In genomic region chr19:55391191-55391670, GRCh38 we compare ENCODE assay signal across 13 cellular contexts. TPM values are rescaled to one million over a fixed set of nuclear protein-coding genes. Genes with fewer than 3 reads are reported as not detected.
DNase-seq lines count a peak whose midpoint lies in the region; ATAC-seq and TF ChIP-seq lines count a peak whose summit lies in the region.
"Had no signal": no experiment of that assay in that cellular context is flagged by ENCODE, and none has a peak within 500 bp of the region (broad histone marks: within the 10 kb centered on the region; RNA-seq: fewer than 3 reads in every experiment).

No MANE protein-coding gene starts in this region.

- H3K79me2 ChIP-seq in mammary epithelial cell (ENCODE audit: insufficient read depth, low read length) = peaks cover 44% of the 10 kb centered on the region

- H3K9me3 Mint-ChIP-seq in MCF 10A (ENCODE audit: unreplicated experiment) = no peaks in the 10 kb centered on the region
- no peaks in the 10 kb centered on the region for H3K9me3 Mint-ChIP-seq in stimulated activated effector memory CD8-positive, alpha-beta T cell treated with anti-CD3 and anti-CD28 coated beads, Interleukin-12 subunit alpha, Interleukin-12 subunit beta, amount 100 ng/mL, for 72 hours

- H3K27ac ChIP-seq in mammary epithelial cell (ENCODE audit: insufficient read depth, low read depth, low read length) = no peak overlapping the region
- H3K27ac ChIP-seq: epithelial cell of prostate, heart right ventricle, right atrium auricular region had no signal

- H2AFZ ChIP-seq in mammary epithelial cell (ENCODE audit: low read depth, low read length) = no peak overlapping the region

- intact Hi-C loops in MCF 10A (cut with micrococcal nuclease) = no loop called here
- intact Hi-C loops in mammary epithelial cell (cut with micrococcal nuclease) = no loop called here
- intact Hi-C loops in sciatic nerve (cut with DNase I) = no loop called here

- peak overlapping the region; percentile 32 for H3K27ac Mint-ChIP-seq in MCF 10A (ENCODE audit: low read depth, unreplicated experiment)
- H3K27ac Mint-ChIP-seq in stimulated activated effector memory CD8-positive, alpha-beta T cell treated with anti-CD3 and anti-CD28 coated beads, Interleukin-12 subunit alpha, Interleukin-12 subunit beta, amount 100 ng/mL, for 72 hours = peak overlapping the region; percentile 100

- TF ChIP-seq CTCF in MCF 10A (IDR thresholded peaks at IDR 0.05; ENCODE audit: unreplicated experiment) = no peak
- TF ChIP-seq CTCF in mammary epithelial cell (conservative IDR thresholded peaks at IDR 0.05 in 1 of 2, IDR thresholded peaks at IDR 0.05 in 1 of 2; ENCODE audit: extremely low read depth in 1 of 2, insufficient read depth in 1 of 2, low read depth in 1 of 2, low read length in 2 of 2) = no peak

- DNase-seq in MCF 10A (ENCODE audit: unreplicated experiment) (peak; percentile 47), mammary epithelial cell (no peak), sciatic nerve (ENCODE audit: low spot score) (no peak)
- no peak for DNase-seq in stimulated activated effector memory CD8-positive, alpha-beta T cell treated with anti-CD3 and anti-CD28 coated beads, Interleukin-12 subunit alpha, Interleukin-12 subunit beta, amount 100 ng/mL, for 72 hours (ENCODE audit: low spot score in 2 of 2)
- DNase-seq: cerebellar nuclear complex; heart right ventricle; kidney glomerular epithelial cell; stimulated activated CD4-positive, alpha-beta T cell treated with anti-CD3 and anti-CD28 coated beads, Interleukin-4, amount 100 ng/mL, for 4 hours; stimulated activated naive CD4-positive, alpha-beta T cell had no signal

- H3K27me3 Mint-ChIP-seq in MCF 10A (ENCODE audit: insufficient read depth, unreplicated experiment) = no peaks in the 10 kb centered on the region

- peak; percentile 50; the same call in 1 of the 2 replicates for TF ChIP-seq POLR2A in Raji (IDR thresholded peaks at IDR 0.05; ENCODE audit: insufficient read depth, low read depth, low read length)

- WGBS in mammary epithelial cell (ENCODE audit: low coverage, missing lambda C conversion rate) = 89% methylated on average over 11 of the region's 12 CpGs

- dilution Hi-C loops in mammary epithelial cell (cut with HindIII; ENCODE audit: low sequenced_read_pairs) = no loop called here

- CTCF ChIA-PET in MCF 10A (lab: Yijun Ruan, JAX) = interaction anchor here (0.6 to 3.2 kb wide), 5 partner anchors 27 to 1673 kb away, joined by 3 to 21 read pairs (median 3); no protein-coding TSS in a partner anchor
- CTCF ChIA-PET in mammary epithelial cell (lab: Charles Lee; ENCODE audit: low non-redundant PET) = no interaction called here

- H3K36me3 ChIP-seq in mammary epithelial cell (ENCODE audit: insufficient read depth, low read length) = peaks cover 16% of the 10 kb centered on the region

- H3K27me3 ChIP-seq in mammary epithelial cell (ENCODE audit: insufficient read depth, low read length) = no peaks in the 10 kb centered on the region
- H3K27me3 ChIP-seq: heart right ventricle, right atrium auricular region had no signal

- H3K4me3 Mint-ChIP-seq in MCF 10A (ENCODE audit: unreplicated experiment) = no peak overlapping the region
- no peak overlapping the region for H3K4me3 Mint-ChIP-seq in stimulated activated effector memory CD8-positive, alpha-beta T cell treated with anti-CD3 and anti-CD28 coated beads, Interleukin-12 subunit alpha, Interleukin-12 subunit beta, amount 100 ng/mL, for 72 hours

- H3K36me3 Mint-ChIP-seq in MCF 10A (ENCODE audit: insufficient read depth, unreplicated experiment) = peaks cover 64% of the 10 kb centered on the region
- peaks cover 72% of the 10 kb centered on the region for H3K36me3 Mint-ChIP-seq in stimulated activated effector memory CD8-positive, alpha-beta T cell treated with anti-CD3 and anti-CD28 coated beads, Interleukin-12 subunit alpha, Interleukin-12 subunit beta, amount 100 ng/mL, for 72 hours

- H3K9me3 ChIP-seq in mammary epithelial cell (replicated peaks; ENCODE audit: insufficient read depth, low read length) = no peaks in the 10 kb centered on the region
- H3K9me3 ChIP-seq: heart right ventricle, right atrium auricular region had no signal

- peaks cover 16% of the 10 kb centered on the region for H3K4me1 ChIP-seq in mammary epithelial cell (ENCODE audit: insufficient read depth, low read length)

- peaks cover 7% of the 10 kb centered on the region for H4K20me1 ChIP-seq in mammary epithelial cell (ENCODE audit: insufficient read depth, low read length)

- ATAC-seq in stimulated activated effector memory CD8-positive, alpha-beta T cell treated with anti-CD3 and anti-CD28 coated beads, Interleukin-12 subunit alpha, Interleukin-12 subunit beta, amount 100 ng/mL, for 72 hours = no peak
- ATAC-seq in HG02759 (IDR thresholded peaks at IDR 0.05; ENCODE audit: unreplicated experiment) (no peak), sciatic nerve (no peak)
- ATAC-seq: heart right ventricle had no signal

- POLR2A ChIA-PET in MCF 10A (lab: Yijun Ruan, JAX) = interaction anchor here (0.6 to 7.2 kb wide), 5 partner anchors 9 to 134 kb away, joined by 3 to 57 read pairs (median 5); partner anchors contain the start of genes ISOC2 and UBE2S

- H3K4me1 Mint-ChIP-seq in MCF 10A (ENCODE audit: insufficient read depth, unreplicated experiment) = peaks cover 21% of the 10 kb centered on the region
- peaks cover 47% of the 10 kb centered on the region for H3K4me1 Mint-ChIP-seq in stimulated activated effector memory CD8-positive, alpha-beta T cell treated with anti-CD3 and anti-CD28 coated beads, Interleukin-12 subunit alpha, Interleukin-12 subunit beta, amount 100 ng/mL, for 72 hours

- no peak overlapping the region for H3K4me2 ChIP-seq in mammary epithelial cell (ENCODE audit: insufficient read depth, low read depth, low read length)

- H3K9ac ChIP-seq in mammary epithelial cell (ENCODE audit: insufficient read depth, low read length) = no peak overlapping the region

- in situ Hi-C loops in mammary epithelial cell (cut with MboI; ENCODE audit: low sequenced_read_pairs in 2 of 2) = no loop called here

- BruUV-seq in MCF 10A (replicated peaks; lab: Mats Ljungman, UMichigan) = no TSS peak
- no TSS peak for BruUV-seq in mammary epithelial cell (replicated peaks; lab: Mats Ljungman, UMichigan)

- H3K4me3 ChIP-seq in mammary epithelial cell (replicated peaks in 1 of 3; ENCODE audit: insufficient read depth in 1 of 3, low read depth in 2 of 3, low read length in 3 of 3) = no peak overlapping the region
- H3K4me3 ChIP-seq: heart right ventricle, right atrium auricular region had no signal

RNA-seq across cellular contexts. Expression of gene RPL28, which starts 5.5 kb away (rescaled TPM):
- total RNA-seq in MCF 10A (2022) = 2,816 and 2,868 TPM in 2 replicates
- 1,000 to 10,000 TPM in 1 of 2 donors, 100 to 1,000 TPM in 1; 279 to 1,713 TPM for total RNA-seq in mammary epithelial cell
- polyA plus RNA-seq in mammary epithelial cell = 1,043 TPM
- 571 TPM for polyA minus RNA-seq in mammary epithelial cell
- 902 TPM for total RNA-seq in sciatic nerve

RNA-seq across cellular contexts. Expression of gene TMEM238, which starts 7.1 kb away (rescaled TPM):
- 10.6 and 14.9 TPM in 2 replicates for total RNA-seq in MCF 10A (2022)
- 10 to 100 TPM in 1 of 2 donors, 1 to 10 TPM in 1; 7.2 to 13.6 TPM for total RNA-seq in mammary epithelial cell
- 1.7 TPM for polyA plus RNA-seq in mammary epithelial cell
- polyA minus RNA-seq in mammary epithelial cell = 0.47 TPM
- 2.9 TPM for total RNA-seq in sciatic nerve

RNA-seq across cellular contexts. Expression of gene TMEM190, which starts 14.6 kb away (rescaled TPM):
- 0.58 and 0.59 TPM in 2 replicates for total RNA-seq in MCF 10A (2022)
- total RNA-seq in mammary epithelial cell = under 1 TPM in 1 of 2 donors, not detected in 1; 0.75 TPM
- polyA plus RNA-seq in mammary epithelial cell = not detected
- not detected for polyA minus RNA-seq in mammary epithelial cell
- not detected for total RNA-seq in sciatic nerve
- total RNA-seq: heart right ventricle, right atrium auricular region had no signal
- polyA plus RNA-seq: heart right ventricle had no signal

RNA-seq across cellular contexts. Expression of gene UBE2S, which starts 16.4 kb away (rescaled TPM):
- 331 and 345 TPM in 2 replicates for total RNA-seq in MCF 10A (2022)
- total RNA-seq in mammary epithelial cell = 100 to 1,000 TPM in 1 of 2 donors, 10 to 100 TPM in 1; 40.0 to 204 TPM
- 108 TPM for polyA plus RNA-seq in mammary epithelial cell
- polyA minus RNA-seq in mammary epithelial cell = 113 TPM
- 17.1 TPM for total RNA-seq in sciatic nerve

RNA-seq across cellular contexts. Expression of gene IL11, which starts 21.0 kb away (rescaled TPM):
- total RNA-seq in MCF 10A (2022) = 4.2 TPM in 2 replicates
- 1 to 10 TPM; 1.3 to 2.5 TPM for total RNA-seq in mammary epithelial cell
- polyA plus RNA-seq in mammary epithelial cell = 1.2 TPM
- 0.88 TPM for polyA minus RNA-seq in mammary epithelial cell
- total RNA-seq in sciatic nerve = 0.45 TPM
- total RNA-seq: heart right ventricle had no signal
